35 cellular contexts compared by ENCODE assay signal in the genomic region with DNA sequence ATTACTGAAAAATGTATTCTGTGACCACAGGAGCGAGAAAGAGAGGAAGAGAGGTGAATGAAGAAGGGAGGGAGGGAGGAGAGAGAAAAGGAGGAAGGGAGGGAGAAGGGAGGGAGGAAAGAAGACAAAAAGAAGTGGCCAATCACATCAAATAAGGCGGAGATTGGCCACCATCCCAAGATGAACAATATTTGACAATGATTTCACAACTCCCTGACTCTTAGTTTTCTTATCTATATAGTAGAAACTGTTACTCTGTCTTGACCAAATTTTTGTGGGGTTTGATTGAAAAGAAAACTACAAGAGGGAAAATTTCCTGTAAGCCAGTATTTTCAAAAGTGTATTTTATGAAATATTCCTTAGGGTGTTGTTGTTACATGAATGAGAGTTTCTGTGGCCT. TPM values are rescaled to one million over a fixed set of nuclear protein-coding genes. Genes with fewer than 3 reads are reported as not detected.
"Had no signal": no experiment of that assay in that cellular context is flagged by ENCODE, and none has a peak within 500 bp of the region (broad histone marks: within the 10 kb centered on the region; RNA-seq: fewer than 3 reads in every experiment).

No MANE protein-coding gene starts in this region.

- H3K9me3 ChIP-seq: ovary, psoas muscle, spleen, stomach, thoracic aorta, thyroid gland, tibial nerve, upper lobe of left lung, vagina had no signal

- H3K4me3 Mint-ChIP-seq: natural killer cell; nephron; neural progenitor cell; stimulated activated effector memory CD8-positive, alpha-beta T cell treated with anti-CD3 and anti-CD28 coated beads, Interleukin-12 subunit alpha, Interleukin-12 subunit beta, amount 100 ng/mL, for 72 hours; stimulated activated naive B cell treated with anti-CD40 and anti-IgM and Interleukin-4, amounts not matched to agents 10 μg/mL and 1 μg/mL and 100 μg/mL, for 72 hours; stimulated activated naive CD8-positive, alpha-beta T cell treated with anti-CD3 and anti-CD28 coated beads, Interleukin-15, Interleukin-2, amounts not matched to agents 100 ng/mL and 50 ng/mL, for 24 hours had no signal

- H3K4me1 Mint-ChIP-seq: natural killer cell; nephron; neural progenitor cell; stimulated activated effector memory CD8-positive, alpha-beta T cell treated with anti-CD3 and anti-CD28 coated beads, Interleukin-12 subunit alpha, Interleukin-12 subunit beta, amount 100 ng/mL, for 72 hours; stimulated activated naive B cell treated with anti-CD40 and anti-IgM and Interleukin-4, amounts not matched to agents 10 μg/mL and 1 μg/mL and 100 μg/mL, for 72 hours had no signal

- H3K9me3 Mint-ChIP-seq: nephron; neural progenitor cell; stimulated activated naive B cell treated with anti-CD40 and anti-IgM and Interleukin-4, amounts not matched to agents 10 μg/mL and 1 μg/mL and 100 μg/mL, for 72 hours had no signal

- H3K4me2 ChIP-seq: neural progenitor cell, smooth muscle cell had no signal

- FAIRE-seq: urothelium cell line had no signal

- DNase-seq: natural killer cell; occipital lobe; ovary; posterior cingulate gyrus; psoas muscle; right cardiac atrium; spleen; stimulated activated CD4-positive, alpha-beta T cell treated with anti-CD3 and anti-CD28 coated beads, Interleukin-12 subunit alpha, Interleukin-12 subunit beta, amount 100 ng/mL, for 4 hours; stimulated activated CD4-positive, alpha-beta T cell treated with anti-CD3 and anti-CD28 coated beads, Interleukin-2, amount 100 ng/mL, for 24 hours; stimulated activated CD4-positive, alpha-beta T cell treated with anti-CD3 and anti-CD28 coated beads, Interleukin-2, amount 100 ng/mL, for 48 hours; stimulated activated CD4-positive, alpha-beta T cell treated with anti-CD3 and anti-CD28 coated beads, Interleukin-4, amount 100 ng/mL, for 24 hours; stimulated activated naive B cell treated with anti-CD40 and anti-IgM and Interleukin-4, amounts not matched to agents 10 μg/mL and 1 μg/mL and 100 μg/mL, for 72 hours; stimulated activated naive CD4-positive, alpha-beta T cell treated with Interleukin-2 at 50 U/mL for 16 hours; stomach; thyroid gland; trophoblast cell; upper lobe of left lung had no signal

- H3K27me3 Mint-ChIP-seq: progenitor cell of endocrine pancreas had no signal

- H3K36me3 Mint-ChIP-seq: natural killer cell; neural progenitor cell; stimulated activated effector memory CD8-positive, alpha-beta T cell treated with anti-CD3 and anti-CD28 coated beads, Interleukin-12 subunit alpha, Interleukin-12 subunit beta, amount 100 ng/mL, for 72 hours; stimulated activated naive B cell treated with anti-CD40 and anti-IgM and Interleukin-4, amounts not matched to agents 10 μg/mL and 1 μg/mL and 100 μg/mL, for 72 hours had no signal

- H3K27ac ChIP-seq: neural progenitor cell, ovary, parathyroid adenoma, psoas muscle, skin epidermis, spleen, stomach, thoracic aorta, thyroid gland, tibial nerve, upper lobe of left lung, vagina had no signal

- H3K27ac Mint-ChIP-seq: natural killer cell; nephron; neural progenitor cell; progenitor cell of endocrine pancreas; stimulated activated effector memory CD8-positive, alpha-beta T cell treated with anti-CD3 and anti-CD28 coated beads, Interleukin-12 subunit alpha, Interleukin-12 subunit beta, amount 100 ng/mL, for 72 hours; stimulated activated naive B cell treated with anti-CD40 and anti-IgM and Interleukin-4, amounts not matched to agents 10 μg/mL and 1 μg/mL and 100 μg/mL, for 72 hours; stimulated activated naive CD8-positive, alpha-beta T cell treated with anti-CD3 and anti-CD28 coated beads, Interleukin-15, Interleukin-2, amounts not matched to agents 100 ng/mL and 50 ng/mL, for 24 hours had no signal

- H3K4me1 ChIP-seq: parathyroid adenoma, psoas muscle, spleen, thyroid gland, tibial nerve, upper lobe of left lung, vagina had no signal

- ATAC-seq: natural killer cell; psoas muscle; right cardiac atrium; sciatic nerve; stimulated activated effector memory CD8-positive, alpha-beta T cell treated with anti-CD3 and anti-CD28 coated beads, Interleukin-12 subunit alpha, Interleukin-12 subunit beta, amount 100 ng/mL, for 72 hours; stimulated activated naive B cell treated with anti-CD40 and anti-IgM and Interleukin-4, amounts not matched to agents 10 μg/mL and 1 μg/mL and 100 μg/mL, for 72 hours had no signal

- H3K4me3 ChIP-seq: neural progenitor cell, ovary, psoas muscle, skin epidermis, smooth muscle cell, spleen, stomach, thoracic aorta, thyroid gland, tibial nerve, upper lobe of left lung, vagina had no signal

RNA-seq across cellular contexts. Expression of a gene that starts 52.6 kb away (rescaled TPM):
- total RNA-seq: natural killer cell, occipital lobe, osteoblast, psoas muscle, right cardiac atrium, sciatic nerve, smooth muscle cell, spleen, subcutaneous adipose tissue, temporal lobe, ureter, vagina had no signal
- polyA plus RNA-seq: neural cell, ovary, right cardiac atrium, smooth muscle cell, spleen had no signal
